9 cellular contexts compared by ENCODE assay signal in genomic region chrX:102546818-102547493, GRCh38. TPM values are rescaled to one million over a fixed set of nuclear protein-coding genes. Genes with fewer than 3 reads are reported as not detected.
DNase-seq lines count a peak whose midpoint lies in the region; ATAC-seq and TF ChIP-seq lines count a peak whose summit lies in the region.
"Had no signal": no experiment of that assay in that cellular context is flagged by ENCODE, and none has a peak within 500 bp of the region (broad histone marks: within the 10 kb centered on the region; RNA-seq: fewer than 3 reads in every experiment).

No MANE protein-coding gene starts in this region.

- no peak overlapping the region for H2AK5ac ChIP-seq in mesenchymal stem cell (ENCODE audit: low read length, severe bottlenecking)

- H4K91ac ChIP-seq in mesenchymal stem cell (ENCODE audit: low read length), result no peak overlapping the region

- H3K4me3 ChIP-seq in CD4-positive, alpha-beta memory T cell (ENCODE audit: low read length in 2 of 2), result peak overlapping the region in 1 of 2 donors; percentile 35
- peak overlapping the region in 1 of 2 experiments; percentile 69 for H3K4me3 ChIP-seq in mesenchymal stem cell (ENCODE audit: insufficient read depth in 1 of 2, low read depth in 1 of 2, low read length in 2 of 2)
- peak overlapping the region in 1 of 2 donors; percentile 28 for H3K4me3 ChIP-seq in gastroesophageal sphincter
- peak overlapping the region in 1 of 3 donors; percentile 13 for H3K4me3 ChIP-seq in breast epithelium

- ATAC-seq in HG03378 (IDR thresholded peaks at IDR 0.05; ENCODE audit: unreplicated experiment) (peak; percentile 65), gastroesophageal sphincter (no peak)
- peak; percentile 53 to 69 for ATAC-seq in activated T-cell treated with anti-CD3 and anti-CD28 coated beads, Interleukin-2, amount 50 U/mL, for 72 hours (replicated peaks in 1 of 2)

- peaks cover 0 to 6% (median 0%) of the 10 kb centered on the region in 4 donors for H3K4me1 Mint-ChIP-seq in CD4-positive, alpha-beta memory T cell
- H3K4me1 Mint-ChIP-seq in activated T-cell treated with anti-CD3 and anti-CD28 coated beads, Interleukin-2, amount 50 U/mL, for 72 hours (ENCODE audit: low read depth), result peaks cover 7% of the 10 kb centered on the region

- 91% methylated on average over 30 of the region's 35 CpGs for WGBS in mesenchymal stem cell
- 0 to 34% methylated on average over 8 to 12 of the region's 35 CpGs for WGBS in gastroesophageal sphincter (ENCODE audit: low coverage in 1 of 2), 2 donors

- no peak overlapping the region for H3K27ac ChIP-seq in CD4-positive, alpha-beta memory T cell (ENCODE audit: low read depth, low read length)
- H3K27ac ChIP-seq in mesenchymal stem cell (ENCODE audit: low read length, poor library complexity, severe bottlenecking) (no peak overlapping the region), RWPE1 (no peak overlapping the region), gastroesophageal sphincter (no peak overlapping the region), breast epithelium (no peak overlapping the region)

- H3K4me2 ChIP-seq in mesenchymal stem cell (ENCODE audit: low read length, poor library complexity, severe bottlenecking), result no peak overlapping the region

- no peaks in the 10 kb centered on the region for H3K9me3 Mint-ChIP-seq in CD4-positive, alpha-beta memory T cell
- no peaks in the 10 kb centered on the region for H3K9me3 Mint-ChIP-seq in activated T-cell treated with anti-CD3 and anti-CD28 coated beads, Interleukin-2, amount 50 U/mL, for 72 hours

- peak overlapping the region; percentile 46 for H3K9ac ChIP-seq in mesenchymal stem cell (ENCODE audit: low read length)

- peak overlapping the region; percentile 51 for H2AFZ ChIP-seq in mesenchymal stem cell (ENCODE audit: low read depth, low read length)

- no peak overlapping the region for H2BK12ac ChIP-seq in mesenchymal stem cell (ENCODE audit: low read length in 2 of 2)

- H3K36me3 Mint-ChIP-seq in CD4-positive, alpha-beta memory T cell, result no peaks in the 10 kb centered on the region
- H3K36me3 Mint-ChIP-seq in activated T-cell treated with anti-CD3 and anti-CD28 coated beads, Interleukin-2, amount 50 U/mL, for 72 hours (ENCODE audit: insufficient read depth in 2 of 2), result no peaks in the 10 kb centered on the region

- H3K79me1 ChIP-seq in mesenchymal stem cell (replicated peaks; ENCODE audit: low read length, poor library complexity, severe bottlenecking), result no peaks in the 10 kb centered on the region

- peaks cover 2 to 9% of the 10 kb centered on the region in 2 donors for H3K27me3 Mint-ChIP-seq in CD4-positive, alpha-beta memory T cell
- H3K27me3 Mint-ChIP-seq in activated T-cell treated with anti-CD3 and anti-CD28 coated beads, Interleukin-2, amount 50 U/mL, for 72 hours (ENCODE audit: low read depth), result peaks cover 52% of the 10 kb centered on the region

- H3K4me3 Mint-ChIP-seq in CD4-positive, alpha-beta memory T cell, result peak overlapping the region; percentile 70 to 86 (median 84)
- peak overlapping the region; percentile 73 to 82 for H3K4me3 Mint-ChIP-seq in activated T-cell treated with anti-CD3 and anti-CD28 coated beads, Interleukin-2, amount 50 U/mL, for 72 hours

- H2BK5ac ChIP-seq in mesenchymal stem cell (ENCODE audit: low read depth, low read length, poor library complexity, severe bottlenecking), result no peak overlapping the region

- no peaks in the 10 kb centered on the region for H3K4me1 ChIP-seq in CD4-positive, alpha-beta memory T cell (ENCODE audit: insufficient read depth, low read length)
- H3K4me1 ChIP-seq in mesenchymal stem cell (ENCODE audit: control insufficient read depth, insufficient read depth, low read depth, low read length), result no peaks in the 10 kb centered on the region
- H3K4me1 ChIP-seq in gastroesophageal sphincter, result no peaks in the 10 kb centered on the region
- H3K4me1 ChIP-seq in breast epithelium, result no peaks in the 10 kb centered on the region

- no peaks in the 10 kb centered on the region for H3K36me3 ChIP-seq in CD4-positive, alpha-beta memory T cell (ENCODE audit: insufficient read depth, low read length)
- H3K36me3 ChIP-seq in mesenchymal stem cell (ENCODE audit: control insufficient read depth in 1 of 2, insufficient read depth in 2 of 2, low read depth in 1 of 2, low read length in 2 of 2) (no peaks in the 10 kb centered on the region), gastroesophageal sphincter (no peaks in the 10 kb centered on the region), breast epithelium (no peaks in the 10 kb centered on the region)

- peak overlapping the region in 2 of 7 donors; percentile 27 to 42 for H3K27ac Mint-ChIP-seq in CD4-positive, alpha-beta memory T cell
- H3K27ac Mint-ChIP-seq in activated T-cell treated with anti-CD3 and anti-CD28 coated beads, Interleukin-2, amount 50 U/mL, for 72 hours, result peak overlapping the region; percentile 12

- CTCF ChIA-PET in CD4-positive, alpha-beta memory T cell (lab: Charles Lee; ENCODE audit: partially characterized antibody), result no interaction called here
- CTCF ChIA-PET in RWPE1 (lab: Yijun Ruan, JAX), result no interaction called here

- no peak overlapping the region for H2BK120ac ChIP-seq in mesenchymal stem cell (ENCODE audit: low read depth, low read length)

- no peak overlapping the region for H3K23ac ChIP-seq in mesenchymal stem cell (ENCODE audit: low read length in 2 of 2)

- no peak overlapping the region for H2BK15ac ChIP-seq in mesenchymal stem cell (ENCODE audit: low read depth, poor library complexity, severe bottlenecking)

- H3K14ac ChIP-seq in mesenchymal stem cell (ENCODE audit: low read length in 2 of 2), result no peak overlapping the region

- no peak for TF ChIP-seq CTCF in RWPE1 (conservative IDR thresholded peaks at IDR 0.05; ENCODE audit: low read depth)
- TF ChIP-seq CTCF in gastroesophageal sphincter (IDR thresholded peaks at IDR 0.05), result no peak
- TF ChIP-seq CTCF in breast epithelium (IDR thresholded peaks at IDR 0.05), result no peak

- TF ChIP-seq POLR2A in gastroesophageal sphincter (IDR thresholded peaks at IDR 0.05) (no peak), breast epithelium (IDR thresholded peaks at IDR 0.05) (no peak)

- H4K8ac ChIP-seq in mesenchymal stem cell (ENCODE audit: low read length), result no peak overlapping the region

- no peak for TF ChIP-seq EP300 in gastroesophageal sphincter (IDR thresholded peaks at IDR 0.05)

- DNase-seq in CD4-positive, alpha-beta memory T cell, result peak in 2 of 5 donors; percentile 10 to 39
- peak; percentile 4 to 25 for DNase-seq in activated T-cell treated with anti-CD3 and anti-CD28 coated beads, Interleukin-2, amount 50 U/mL, for 72 hours
- DNase-seq in mesenchymal stem cell, result no peak
- DNase-seq in RWPE1 (ENCODE audit: low spot score), result no peak
- no peak for DNase-seq in effector CD4-positive, alpha-beta T cell
- DNase-seq in breast epithelium (ENCODE audit: low spot score in 2 of 2), result no peak
- DNase-seq: occipital lobe had no signal

- H3K9me3 ChIP-seq in CD4-positive, alpha-beta memory T cell (ENCODE audit: control insufficient read depth in 1 of 2, low read length in 2 of 2), result no peaks in the 10 kb centered on the region
- H3K9me3 ChIP-seq in mesenchymal stem cell (ENCODE audit: control insufficient read depth, low read length) (no peaks in the 10 kb centered on the region), gastroesophageal sphincter (no peaks in the 10 kb centered on the region), breast epithelium (no peaks in the 10 kb centered on the region)

- H3K4ac ChIP-seq in mesenchymal stem cell (ENCODE audit: low read depth in 1 of 2, low read length in 2 of 2), result no peak overlapping the region

- POLR2A ChIA-PET in CD4-positive, alpha-beta memory T cell (lab: Charles Lee; ENCODE audit: partially characterized antibody), result no interaction called here
- POLR2A ChIA-PET in RWPE1 (lab: Yijun Ruan, JAX; ENCODE audit: low non-redundant PET), result no interaction called here

- intact Hi-C loops in CD4-positive, alpha-beta memory T cell (cut with micrococcal nuclease), result no loop called here
- intact Hi-C loops in breast epithelium (cut with DNase I; ENCODE audit: low total_unique reads), result no loop called here

- no peak overlapping the region for H3K18ac ChIP-seq in mesenchymal stem cell (ENCODE audit: low read depth in 1 of 2, low read length in 2 of 2)

- H3K27me3 ChIP-seq in CD4-positive, alpha-beta memory T cell (ENCODE audit: insufficient read depth, low read length), result no peaks in the 10 kb centered on the region
- H3K27me3 ChIP-seq in mesenchymal stem cell (ENCODE audit: control insufficient read depth in 1 of 2, insufficient read depth in 1 of 2, low read length in 2 of 2) (peaks cover 0 to 15% of the 10 kb centered on the region in 2 experiments), gastroesophageal sphincter (peaks cover 6% of the 10 kb centered on the region), breast epithelium (peaks cover 0 to 41% of the 10 kb centered on the region in 2 donors)

RNA-seq across cellular contexts. Expression of gene TMSB15A, which starts 30.4 kb away (rescaled TPM):
- not detected for total RNA-seq in CD4-positive, alpha-beta memory T cell
- polyA plus RNA-seq in CD4-positive, alpha-beta memory T cell, result not detected
- under 1 TPM; 0.62 to 0.63 TPM for total RNA-seq in activated T-cell treated with anti-CD3 and anti-CD28 coated beads, Interleukin-2, amount 50 U/mL, for 72 hours
- polyA plus RNA-seq in mesenchymal stem cell (2013, experiment 1 of 2), result 4.6 TPM
- 4.7 TPM for polyA plus RNA-seq in mesenchymal stem cell (2013, experiment 2 of 2)
- total RNA-seq in gastroesophageal sphincter, result 1 to 10 TPM in 1 of 4 donors, not detected in 3; 2.0 TPM
- total RNA-seq in breast epithelium, result 1 to 10 TPM; 1.3 to 1.6 (median 1.4) TPM

RNA-seq across cellular contexts. Expression of gene ARMCX5, which starts 52.4 kb away (rescaled TPM):
- total RNA-seq in CD4-positive, alpha-beta memory T cell, result 10 to 100 TPM; 10.1 to 12.2 TPM
- 10 to 100 TPM; 10.3 to 11.6 TPM for polyA plus RNA-seq in CD4-positive, alpha-beta memory T cell
- total RNA-seq in activated T-cell treated with anti-CD3 and anti-CD28 coated beads, Interleukin-2, amount 50 U/mL, for 72 hours, result 10 to 100 TPM; 10.7 to 11.5 TPM
- polyA plus RNA-seq in mesenchymal stem cell (2013, experiment 1 of 2), result 8.2 TPM
- polyA plus RNA-seq in mesenchymal stem cell (2013, experiment 2 of 2), result 8.7 TPM
- total RNA-seq in gastroesophageal sphincter, result 10 to 100 TPM in 3 of 4 donors, 1 to 10 TPM in 1; 4.6 to 16.4 (median 10.7) TPM
- total RNA-seq in breast epithelium, result 10 to 100 TPM; 13.9 to 21.5 (median 16.4) TPM

Comparison
In these comparisons a context has a peak if more than half of its experiments do, and no peak if none do; other contexts are left out.
1. DNase-seq: peak in activated T-cell treated with anti-CD3 and anti-CD28 coated beads, Interleukin-2, amount 50 U/mL, for 72 hours (2 of 2); none in mesenchymal stem cell (single experiment), RWPE1 (single experiment), effector CD4-positive, alpha-beta T cell (single experiment) and breast epithelium (0 of 2).